21 cellular contexts compared by ENCODE assay signal in genomic region chr15:65795663-65796201, GRCh38. TPM values are rescaled to one million over a fixed set of nuclear protein-coding genes. Genes with fewer than 3 reads are reported as not detected.
A peak's percentile ranks its signal among the peaks of the same experiment; 100 is the strongest.
DNase-seq lines count a peak whose midpoint lies in the region; ATAC-seq and TF ChIP-seq lines count a peak whose summit lies in the region.
"Had no signal": no experiment of that assay in that cellular context is flagged by ENCODE, and none has a peak within 500 bp of the region (broad histone marks: within the 10 kb centered on the region; RNA-seq: fewer than 3 reads in every experiment).

No MANE protein-coding gene starts in this region.

- no peaks in the 10 kb centered on the region for H3K9me2 ChIP-seq in GM23338 (ENCODE audit: insufficient read depth)

- H3K4me1 ChIP-seq in ACC112 (ENCODE audit: control insufficient read depth, insufficient read depth, low read length, unreplicated experiment) = peaks cover 13% of the 10 kb centered on the region
- H3K4me1 ChIP-seq in GM23338 (ENCODE audit: insufficient read depth) = peaks cover 21% of the 10 kb centered on the region
- H3K4me1 ChIP-seq in foreskin keratinocyte = peaks cover 15% of the 10 kb centered on the region
- H3K4me1 ChIP-seq in BE2C = no peaks in the 10 kb centered on the region
- H3K4me1 ChIP-seq: parathyroid adenoma had no signal

- H2AFZ ChIP-seq in ACC112 (ENCODE audit: low read length, unreplicated experiment) (no peak overlapping the region), GM23338 (no peak overlapping the region)
- H2AFZ ChIP-seq: parathyroid adenoma had no signal

- H3K4me3 Mint-ChIP-seq in GM23338 (no peak overlapping the region), T-helper 17 cell (no peak overlapping the region)
- H3K4me3 Mint-ChIP-seq: activated naive CD4-positive, alpha-beta T cell treated with anti-CD3 and anti-CD28 coated beads, Interleukin-2, amount 50 U/mL, for 24 hours had no signal

- H3K4me3 ChIP-seq in ACC112 (ENCODE audit: low read depth, low read length) = no peak overlapping the region
- H3K4me3 ChIP-seq in GM23338 = no peak overlapping the region
- H3K4me3 ChIP-seq in BE2C (ENCODE audit: low read depth, low read length) = no peak overlapping the region
- H3K4me3 ChIP-seq: tibial nerve had no signal

- H3K9me3 Mint-ChIP-seq in GM23338 = no peaks in the 10 kb centered on the region
- H3K9me3 Mint-ChIP-seq: activated naive CD4-positive, alpha-beta T cell treated with anti-CD3 and anti-CD28 coated beads, Interleukin-2, amount 50 U/mL, for 24 hours; activated T-cell treated with anti-CD3 and anti-CD28 coated beads, Interleukin-2, amount 50 U/mL, for 24 hours; nephron; stimulated activated naive CD8-positive, alpha-beta T cell treated with anti-CD3 and anti-CD28 coated beads, Interleukin-15, Interleukin-2, amounts not matched to agents 100 ng/mL and 50 ng/mL, for 24 hours had no signal

- H3K36me3 Mint-ChIP-seq in GM23338 (ENCODE audit: low read depth) = no peaks in the 10 kb centered on the region
- H3K36me3 Mint-ChIP-seq in T-helper 17 cell (ENCODE audit: low read depth) = no peaks in the 10 kb centered on the region
- H3K36me3 Mint-ChIP-seq: activated naive CD4-positive, alpha-beta T cell treated with anti-CD3 and anti-CD28 coated beads, Interleukin-2, amount 50 U/mL, for 24 hours had no signal

- peaks cover 4% of the 10 kb centered on the region for H3K27me3 Mint-ChIP-seq in GM23338 (ENCODE audit: insufficient read depth, low read depth, poor library complexity)
- H3K27me3 Mint-ChIP-seq in T-helper 17 cell = no peaks in the 10 kb centered on the region
- H3K27me3 Mint-ChIP-seq: activated naive CD4-positive, alpha-beta T cell treated with anti-CD3 and anti-CD28 coated beads, Interleukin-2, amount 50 U/mL, for 24 hours; activated T-cell treated with anti-CD3 and anti-CD28 coated beads, Interleukin-2, amount 50 U/mL, for 24 hours; stimulated activated naive CD8-positive, alpha-beta T cell treated with anti-CD3 and anti-CD28 coated beads, Interleukin-15, Interleukin-2, amounts not matched to agents 100 ng/mL and 50 ng/mL, for 24 hours had no signal

- H3F3A ChIP-seq in GM23338 (replicated peaks; ENCODE audit: low read depth) = no peaks in the 10 kb centered on the region

- DNase-seq in GM23338 (ENCODE audit: low spot score) (no peak), T-helper 17 cell (no peak), foreskin keratinocyte (no peak), NCI-H1092 treated with DMSO at 0.1 percent for 48 hours (lab: John Stamatoyannopoulos, UW) (no peak), BE2C (no peak), pons (ENCODE audit: low spot score) (no peak)
- DNase-seq: activated CD4-positive, alpha-beta T cell treated with anti-CD3 and anti-CD28 coated beads, Interleukin-2, amount 50 U/mL, for 1 hour; activated T-cell treated with anti-CD3 and anti-CD28 coated beads, Interleukin-2, amount 50 U/mL, for 24 hours; DMS79 treated with DMSO at 0.1 percent for 48 hours; effector memory CD4-positive, alpha-beta T cell; NCI-H1417 treated with DMSO at 0.1 percent for 48 hours; NCI-H524 treated with DMSO at 0.1 percent for 48 hours; SHP77 treated with DMSO at 0.1 percent for 48 hours; stimulated activated CD4-positive, alpha-beta T cell treated with anti-CD3 and anti-CD28 coated beads, Interleukin-2, amount 100 ng/mL, for 24 hours had no signal

- H3K4me1 Mint-ChIP-seq in GM23338 (peaks cover 24% of the 10 kb centered on the region), T-helper 17 cell (peaks cover 19% of the 10 kb centered on the region)

- H3K4me2 ChIP-seq in GM23338 = no peak overlapping the region

- no peak for TF ChIP-seq CTCF in GM23338 (conservative IDR thresholded peaks at IDR 0.05; ENCODE audit: low read depth in 2 of 2)
- no peak for TF ChIP-seq CTCF in foreskin keratinocyte (conservative IDR thresholded peaks at IDR 0.05)
- TF ChIP-seq CTCF in BE2C (IDR thresholded peaks at IDR 0.05; ENCODE audit: low read depth, low read length) = no peak

- H3K27ac ChIP-seq in ACC112 (ENCODE audit: low read depth, low read length) (peak overlapping the region; percentile 75), GM23338 (ENCODE audit: low read depth) (no peak overlapping the region), foreskin keratinocyte (peak overlapping the region; percentile 53)
- H3K27ac ChIP-seq: parathyroid adenoma, tibial nerve, VCaP had no signal

- H3K36me3 ChIP-seq in ACC112 (ENCODE audit: insufficient read depth, low read length) = no peaks in the 10 kb centered on the region
- no peaks in the 10 kb centered on the region for H3K36me3 ChIP-seq in GM23338 (ENCODE audit: insufficient read depth)
- H3K36me3 ChIP-seq in BE2C = no peaks in the 10 kb centered on the region
- H3K36me3 ChIP-seq: tibial nerve had no signal

- H3K79me2 ChIP-seq in ACC112 (ENCODE audit: control insufficient read depth, insufficient read depth, low read length, unreplicated experiment) (peaks cover 9% of the 10 kb centered on the region), GM23338 (replicated peaks; ENCODE audit: insufficient read depth) (no peaks in the 10 kb centered on the region; the same call in 1 of the 2 replicates)
- H3K79me2 ChIP-seq: parathyroid adenoma had no signal

- no peaks in the 10 kb centered on the region for H3K27me3 ChIP-seq in ACC112 (ENCODE audit: insufficient read depth, low read length)
- no peaks in the 10 kb centered on the region for H3K27me3 ChIP-seq in GM23338 (ENCODE audit: insufficient read depth)
- no peaks in the 10 kb centered on the region for H3K27me3 ChIP-seq in foreskin keratinocyte
- H3K27me3 ChIP-seq in BE2C = no peaks in the 10 kb centered on the region
- H3K27me3 ChIP-seq: tibial nerve had no signal

- no peaks in the 10 kb centered on the region for H4K20me1 ChIP-seq in GM23338 (replicated peaks; ENCODE audit: insufficient read depth)

- H3K27ac Mint-ChIP-seq in GM23338 (peak overlapping the region; percentile 50), T-helper 17 cell (peak overlapping the region; percentile 14)

- H3K9me3 ChIP-seq in T-helper 17 cell (ENCODE audit: control insufficient read depth, low read length, poor library complexity, severe bottlenecking) = no peaks in the 10 kb centered on the region
- no peaks in the 10 kb centered on the region for H3K9me3 ChIP-seq in BE2C
- H3K9me3 ChIP-seq: tibial nerve had no signal

- ATAC-seq in GM23338 (no peak), T-helper 17 cell (no peak), foreskin keratinocyte (no peak)

TF ChIP-seq in GM23338, 12 proteins besides CTCF, POLR2A, EP300 and RAD21 (continues in another document):
- TF ChIP-seq STAT1 (IDR thresholded peaks at IDR 0.05; ENCODE audit: unreplicated experiment) (no peak), JUNB (IDR thresholded peaks at IDR 0.05; ENCODE audit: unreplicated experiment) (no peak)

RNA-seq across cellular contexts. Expression of gene DENND4A, which starts 3.6 kb away (rescaled TPM):
- total RNA-seq in GM23338 (2014; rRNA removed; shearing (Covaris generic)) = 9.0 and 10.3 TPM in 2 replicates
- polyA plus RNA-seq in GM23338 (2016; fragmentation: Nextera tagmentation; extraction: Ambion mirVana) (3.2 and 3.4 TPM in 2 replicates), foreskin keratinocyte (5.8 and 6.2 TPM in 2 replicates)
- total RNA-seq in T-helper 17 cell (10 to 100 TPM; 63.5 to 71.7 TPM), foreskin keratinocyte (11.5 and 12.9 TPM in 2 replicates)
- 14.0 TPM for polyA plus RNA-seq in BE2C (2012; ENCODE audit: insufficient read depth, insufficient read length, low read depth)
